13 cellular contexts compared by ENCODE assay signal in the genomic region with DNA sequence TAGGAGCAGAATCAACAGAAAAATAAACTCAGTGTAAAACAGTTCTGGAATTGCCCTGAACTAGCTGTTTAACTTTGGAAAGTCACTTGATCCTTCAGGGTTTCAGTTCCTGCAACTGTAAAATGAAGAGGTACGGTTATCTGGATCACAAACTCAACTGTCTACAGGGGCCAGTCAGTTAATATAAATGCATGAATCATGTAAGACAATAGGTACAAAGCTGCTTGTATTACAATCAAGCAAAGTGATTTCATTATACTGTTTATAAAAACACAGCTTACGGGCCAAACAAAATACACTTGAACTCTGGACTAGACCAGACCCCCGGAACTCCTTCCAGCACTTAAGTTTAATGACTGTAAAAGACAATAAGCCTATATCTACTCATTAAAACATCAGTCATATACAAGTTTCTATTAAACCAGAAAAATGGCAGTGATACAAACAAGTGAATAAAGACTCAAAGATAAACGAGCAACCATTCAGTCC.
DNase-seq lines count a peak whose midpoint lies in the region; ATAC-seq, FAIRE-seq and TF ChIP-seq lines count a peak whose summit lies in the region.
"Had no signal": no experiment of that assay in that cellular context is flagged by ENCODE, and none has a peak within 500 bp of the region (broad histone marks: within the 10 kb centered on the region; RNA-seq: fewer than 3 reads in every experiment).

No MANE protein-coding gene starts in this region.

- FAIRE-seq in H54 (lab: Jason Lieb, UNC) = peak; percentile 66
- FAIRE-seq: colon had no signal

- H3K36me3 ChIP-seq in SK-N-MC (ENCODE audit: insufficient read depth, low read length) (no peaks in the 10 kb centered on the region), fibroblast of lung (ENCODE audit: control insufficient read depth, insufficient read depth, low read length) (no peaks in the 10 kb centered on the region), rectal smooth muscle tissue (ENCODE audit: control insufficient read depth, insufficient read depth, low read length) (no peaks in the 10 kb centered on the region)

- H2AFZ ChIP-seq in fibroblast of lung (ENCODE audit: low read length) = no peak overlapping the region

- DNase-seq in H54 (ENCODE audit: insufficient read length, low spot score) (no peak), SK-N-MC (ENCODE audit: low read depth, low spot score) (no peak), fibroblast of lung (ENCODE audit: low read depth in 2 of 2) (peak; percentile 43 to 80), NCI-H2196 treated with DMSO at 0.1 percent for 48 hours (lab: John Stamatoyannopoulos, UW; ENCODE audit: unreplicated experiment) (no peak), NCI-H1417 treated with DMSO at 0.1 percent for 48 hours (lab: John Stamatoyannopoulos, UW) (no peak), foreskin melanocyte (no peak)
- DNase-seq: activated CD8-positive, alpha-beta memory T cell treated with anti-CD3 and anti-CD28 coated beads, Interleukin-2, amount 50 U/mL, for 4 hours; Calu3; NCI-H2081; right cardiac atrium had no signal

- no peak for ATAC-seq in GM19463 (IDR thresholded peaks at IDR 0.05; ENCODE audit: unreplicated experiment)

- H3K9me3 ChIP-seq in SK-N-MC (ENCODE audit: low read depth, low read length) (no peaks in the 10 kb centered on the region), fibroblast of lung (ENCODE audit: control insufficient read depth, insufficient read depth, low read depth, low read length) (no peaks in the 10 kb centered on the region)

- no peaks in the 10 kb centered on the region for H4K20me1 ChIP-seq in fibroblast of lung (ENCODE audit: control insufficient read depth, extremely low read depth, insufficient read depth, low read length)

- H3K79me2 ChIP-seq in fibroblast of lung (ENCODE audit: control insufficient read depth, insufficient read depth, low read length) = peaks cover 8% of the 10 kb centered on the region

- no peak for TF ChIP-seq POLR2A in H54 (IDR thresholded peaks at IDR 0.05; ENCODE audit: low read depth, low read length)

- peak overlapping the region; percentile 77 for H3K4me2 ChIP-seq in fibroblast of lung (ENCODE audit: extremely low read depth, insufficient read depth, low read length)

- H3K4me1 ChIP-seq in fibroblast of lung (ENCODE audit: control insufficient read depth, extremely low read depth, insufficient read depth, low read length) (peaks cover 24% of the 10 kb centered on the region), rectal smooth muscle tissue (ENCODE audit: control insufficient read depth, insufficient read depth, low read length) (peaks cover 33% of the 10 kb centered on the region)

- no peak for TF ChIP-seq CTCF in fibroblast of lung (conservative IDR thresholded peaks at IDR 0.05 in 1 of 2, IDR thresholded peaks at IDR 0.05 in 1 of 2; ENCODE audit: low read depth in 1 of 2, low read length in 2 of 2)

- H3K9ac ChIP-seq in SK-N-MC (ENCODE audit: insufficient read length) = no peak overlapping the region
- H3K9ac ChIP-seq in fibroblast of lung (ENCODE audit: insufficient read depth, low read length) = no peak overlapping the region
- H3K9ac ChIP-seq in rectal smooth muscle tissue (ENCODE audit: low read length) = no peak overlapping the region

- no peaks in the 10 kb centered on the region for H3K27me3 ChIP-seq in fibroblast of lung (ENCODE audit: control insufficient read depth, insufficient read depth, low read length)
- H3K27me3 ChIP-seq in rectal smooth muscle tissue (ENCODE audit: control insufficient read depth, insufficient read depth, low read length) = no peaks in the 10 kb centered on the region

- peak overlapping the region; percentile 67 for H3K27ac ChIP-seq in SK-N-MC
- no peak overlapping the region for H3K27ac ChIP-seq in fibroblast of lung (ENCODE audit: insufficient read depth, low read length)
- peak overlapping the region; percentile 71 for H3K27ac ChIP-seq in rectal smooth muscle tissue (ENCODE audit: low read depth, low read length)

- H3K4me3 ChIP-seq in SK-N-MC = no peak overlapping the region
- H3K4me3 ChIP-seq in fibroblast of lung (replicated peaks in 1 of 4; ENCODE audit: control extremely low read depth in 1 of 4, insufficient read depth in 1 of 4, low read depth in 3 of 4, low read length in 4 of 4) = peak overlapping the region; percentile 1 to 33 (median 11)
- H3K4me3 ChIP-seq in rectal smooth muscle tissue (ENCODE audit: low read length) = no peak overlapping the region

Comparison
In these comparisons a context has a peak if more than half of its experiments do, and no peak if none do; other contexts are left out.
1. DNase-seq: peak in fibroblast of lung (2 of 2); none in H54 (single experiment), SK-N-MC (single experiment), NCI-H2196 treated with DMSO at 0.1 percent for 48 hours (single experiment), NCI-H1417 treated with DMSO at 0.1 percent for 48 hours (single experiment) and foreskin melanocyte (single experiment).
2. H3K4me3 ChIP-seq: peak in fibroblast of lung (4 of 4); none in SK-N-MC (single experiment) and rectal smooth muscle tissue (single experiment).